ENCODE assay signal across 24 cellular contexts in the genomic region with DNA sequence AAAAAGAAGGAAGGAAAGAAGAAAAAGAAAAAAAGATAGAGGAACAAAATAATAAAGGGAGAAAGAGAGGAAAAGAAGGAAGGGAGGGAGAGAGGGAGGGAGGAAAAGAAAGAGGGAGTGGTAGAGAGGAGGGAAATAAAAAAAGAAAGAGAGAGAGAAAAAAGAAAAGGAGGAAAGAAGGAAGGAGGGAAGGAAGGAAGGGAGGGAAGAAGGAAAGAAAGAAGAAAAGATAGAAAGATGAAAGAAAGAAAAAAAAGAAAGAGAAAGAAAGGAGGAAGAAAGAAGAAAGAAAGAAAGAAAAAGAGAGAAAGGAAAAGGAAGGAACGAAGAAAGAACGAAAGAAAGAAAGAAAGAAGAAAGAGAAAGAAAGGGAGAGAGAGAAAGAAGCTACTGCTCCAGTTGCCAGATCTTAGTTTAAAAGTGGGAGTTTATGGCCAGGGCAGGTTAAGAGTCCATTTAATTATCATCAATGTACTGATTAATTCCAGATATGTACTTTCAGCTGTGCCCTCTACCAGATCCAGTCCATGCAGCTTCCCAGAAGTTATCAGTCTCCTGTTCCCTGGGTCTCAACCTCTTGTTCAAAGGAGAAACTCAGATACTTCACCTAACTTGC.
DNase-seq lines count a peak whose midpoint lies in the region; ATAC-seq, FAIRE-seq and TF ChIP-seq lines count a peak whose summit lies in the region.
"Had no signal": no experiment of that assay in that cellular context is flagged by ENCODE, and none has a peak within 500 bp of the region (broad histone marks: within the 10 kb centered on the region; RNA-seq: fewer than 3 reads in every experiment).

No MANE protein-coding gene starts in this region.

- peak overlapping the region; percentile 9 for H2BK5ac ChIP-seq in trophoblast cell (ENCODE audit: low read depth, low read length, poor library complexity)

- no TSS peak for BruUV-seq in Caco-2 (replicated peaks; lab: Mats Ljungman, UMichigan)

- H4K20me1 ChIP-seq in astrocyte (ENCODE audit: insufficient read depth, low read length): no peaks in the 10 kb centered on the region
- H4K20me1 ChIP-seq: BLaER1 had no signal

- H2AK5ac ChIP-seq in trophoblast cell (ENCODE audit: low read length): no peak overlapping the region

- H3K9me3 Mint-ChIP-seq in CD14-positive monocyte: peaks cover 0 to 5% (median 2%) of the 10 kb centered on the region in 7 donors
- H3K9me3 Mint-ChIP-seq in Caco-2 (ENCODE audit: unreplicated experiment): peaks cover 17% of the 10 kb centered on the region
- no peaks in the 10 kb centered on the region for H3K9me3 Mint-ChIP-seq in astrocyte (ENCODE audit: unreplicated experiment)
- H3K9me3 Mint-ChIP-seq in immature natural killer cell: peaks cover 3 to 34% (median 12%) of the 10 kb centered on the region in 6 donors
- H3K9me3 Mint-ChIP-seq: GM23338 had no signal

- H3K9ac ChIP-seq in astrocyte (ENCODE audit: low read length) (no peak overlapping the region), trophoblast cell (ENCODE audit: low read length) (no peak overlapping the region)
- H3K9ac ChIP-seq: BLaER1 had no signal

- H3K36me3 Mint-ChIP-seq in CD14-positive monocyte (no peaks in the 10 kb centered on the region), Caco-2 (ENCODE audit: insufficient read depth, unreplicated experiment) (peaks cover 4% of the 10 kb centered on the region), astrocyte (ENCODE audit: low read depth, unreplicated experiment) (no peaks in the 10 kb centered on the region), immature natural killer cell (peaks cover 0 to 3% (median 0%) of the 10 kb centered on the region in 3 donors)
- H3K36me3 Mint-ChIP-seq: CD8-positive, alpha-beta memory T cell had no signal

- H3K79me1 ChIP-seq in trophoblast cell (ENCODE audit: low read length): peaks cover 3% of the 10 kb centered on the region

- TF ChIP-seq CTCF in CD14-positive monocyte (IDR thresholded peaks at IDR 0.05): peak; percentile 12
- TF ChIP-seq CTCF in Caco-2 (IDR thresholded peaks at IDR 0.05; ENCODE audit: insufficient read depth in 1 of 2, low read depth in 1 of 2, low read length in 1 of 2, severe bottlenecking in 1 of 2, unreplicated experiment in 1 of 2): no peak
- TF ChIP-seq CTCF in astrocyte (IDR thresholded peaks at IDR 0.05; ENCODE audit: insufficient read depth, low read depth, low read length): no peak
- no peak for TF ChIP-seq CTCF in gastroesophageal sphincter (IDR thresholded peaks at IDR 0.05)

- H3K27ac ChIP-seq in astrocyte (ENCODE audit: low read depth, low read length): no peak overlapping the region
- no peak overlapping the region for H3K27ac ChIP-seq in trophoblast cell (ENCODE audit: low read depth, low read length)
- H3K27ac ChIP-seq in gastroesophageal sphincter: no peak overlapping the region
- H3K27ac ChIP-seq: BLaER1 had no signal

- no peak for FAIRE-seq in astrocyte (lab: Jason Lieb, UNC)
- FAIRE-seq: A204.1, D721Med, GM12892, GM18507, H54, HTR-8/SVneo had no signal

- TF ChIP-seq EP300 in gastroesophageal sphincter (IDR thresholded peaks at IDR 0.05): no peak

- no peak overlapping the region for H3K4me3 ChIP-seq in Caco-2 (ENCODE audit: low read depth, low read length)
- no peak overlapping the region for H3K4me3 ChIP-seq in astrocyte (ENCODE audit: insufficient read depth, low read depth, low read length)
- H3K4me3 ChIP-seq in trophoblast cell (ENCODE audit: low read depth, low read length): no peak overlapping the region
- H3K4me3 ChIP-seq in gastroesophageal sphincter: no peak overlapping the region
- H3K4me3 ChIP-seq: BLaER1, GM23338 had no signal

- WGBS in trophoblast cell (ENCODE audit: extremely low coverage, insufficient coverage, insufficient read length): no CpG with 5 or more reads among the region's 2 CpGs
- 17 to 82% methylated on average over 1 to 2 of the region's 2 CpGs for WGBS in gastroesophageal sphincter (ENCODE audit: low coverage in 1 of 2), 2 donors

- no peak overlapping the region for H3K14ac ChIP-seq in trophoblast cell (ENCODE audit: low read length)

- H3K79me2 ChIP-seq in astrocyte (ENCODE audit: insufficient read depth, low read length) (no peaks in the 10 kb centered on the region), trophoblast cell (ENCODE audit: control insufficient read depth, insufficient read depth, low read length, poor library complexity) (no peaks in the 10 kb centered on the region)

- no peak for ATAC-seq in gastroesophageal sphincter
- ATAC-seq: GM23338 had no signal

- peak overlapping the region; percentile 10 for H4K8ac ChIP-seq in trophoblast cell (ENCODE audit: low read depth, low read length)

- CTCF ChIA-PET in Caco-2 (lab: Charles Lee): no interaction called here

- intact Hi-C loops in CD14-positive monocyte (cut with micrococcal nuclease): no loop called here
- intact Hi-C loops in Caco-2 (cut with micrococcal nuclease; ENCODE audit: unreplicated experiment): loop anchor here (10.0 kb wide), 1 partner anchor 206 kb away; no protein-coding TSS in a partner anchor

- no peak overlapping the region for H4K12ac ChIP-seq in trophoblast cell (ENCODE audit: low read depth, low read length)

- H3K27me3 ChIP-seq in Caco-2 (replicated peaks; ENCODE audit: control insufficient read depth, insufficient read depth, low read length): no peaks in the 10 kb centered on the region
- H3K27me3 ChIP-seq in astrocyte (ENCODE audit: insufficient read depth, low read length): no peaks in the 10 kb centered on the region
- no peaks in the 10 kb centered on the region for H3K27me3 ChIP-seq in trophoblast cell (ENCODE audit: insufficient read depth, low read length)
- H3K27me3 ChIP-seq in gastroesophageal sphincter: no peaks in the 10 kb centered on the region
- H3K27me3 ChIP-seq: BLaER1 had no signal

- no peaks in the 10 kb centered on the region for H3K4me1 Mint-ChIP-seq in CD14-positive monocyte
- peaks cover 32% of the 10 kb centered on the region for H3K4me1 Mint-ChIP-seq in Caco-2 (ENCODE audit: low read depth, unreplicated experiment)
- peaks cover 8% of the 10 kb centered on the region for H3K4me1 Mint-ChIP-seq in astrocyte (ENCODE audit: low read depth, unreplicated experiment)
- H3K4me1 Mint-ChIP-seq in immature natural killer cell: no peaks in the 10 kb centered on the region
- H3K4me1 Mint-ChIP-seq: CD8-positive, alpha-beta memory T cell; GM23338 had no signal

- H2BK12ac ChIP-seq in trophoblast cell (ENCODE audit: low read length): peak overlapping the region; percentile 55

- H3K27me3 Mint-ChIP-seq in CD14-positive monocyte (ENCODE audit: low read depth in 3 of 3): peaks cover 0 to 3% (median 0%) of the 10 kb centered on the region in 3 donors
- no peaks in the 10 kb centered on the region for H3K27me3 Mint-ChIP-seq in Caco-2 (ENCODE audit: insufficient read depth, unreplicated experiment)
- no peaks in the 10 kb centered on the region for H3K27me3 Mint-ChIP-seq in astrocyte (ENCODE audit: low read depth, unreplicated experiment)
- no peaks in the 10 kb centered on the region for H3K27me3 Mint-ChIP-seq in immature natural killer cell (ENCODE audit: low read depth in 3 of 3)

- H3K4me1 ChIP-seq in Caco-2 (peaks cover 29% of the 10 kb centered on the region), astrocyte (ENCODE audit: insufficient read depth, low read length) (no peaks in the 10 kb centered on the region), trophoblast cell (ENCODE audit: control insufficient read depth in 1 of 2, insufficient read depth in 2 of 2, low read length in 2 of 2) (no peaks in the 10 kb centered on the region), gastroesophageal sphincter (no peaks in the 10 kb centered on the region)
- H3K4me1 ChIP-seq: BLaER1 had no signal

- peak overlapping the region; percentile 9 for H3K4ac ChIP-seq in trophoblast cell (ENCODE audit: low read depth, low read length)

- POLR2A ChIA-PET in Caco-2 (lab: Charles Lee): no interaction called here

- peak overlapping the region; percentile 53 for H2BK120ac ChIP-seq in trophoblast cell (ENCODE audit: insufficient read depth, low read length, poor library complexity)

- no peak overlapping the region for H3K18ac ChIP-seq in trophoblast cell (ENCODE audit: low read length)

- no peak overlapping the region for H3K4me2 ChIP-seq in astrocyte (ENCODE audit: low read length)
- no peak overlapping the region for H3K4me2 ChIP-seq in trophoblast cell (ENCODE audit: low read length)
- H3K4me2 ChIP-seq: BLaER1, GM23338 had no signal

- no peak for TF ChIP-seq POLR2A in gastroesophageal sphincter (IDR thresholded peaks at IDR 0.05)

- H3K4me3 Mint-ChIP-seq in CD14-positive monocyte (no peak overlapping the region), Caco-2 (ENCODE audit: unreplicated experiment) (no peak overlapping the region), astrocyte (ENCODE audit: unreplicated experiment) (no peak overlapping the region), immature natural killer cell (no peak overlapping the region)
- H3K4me3 Mint-ChIP-seq: CD8-positive, alpha-beta memory T cell; GM23338; HFFc6 had no signal

- DNase-seq in CD14-positive monocyte (ENCODE audit: low spot score) (no peak), Caco-2 (no peak), astrocyte (ENCODE audit: low read depth) (no peak), trophoblast cell (no peak), immature natural killer cell (no peak), NCI-H1436 (lab: John Stamatoyannopoulos, UW) (no peak)
- DNase-seq: ACHN; AML-193; CD8-positive, alpha-beta memory T cell; COR-L47; GDM1; HCEC 1CT; HFFc6; IMR-90; KBM-7 had no signal

- no peak overlapping the region for H3K23ac ChIP-seq in trophoblast cell (ENCODE audit: low read length)

- H3K27ac Mint-ChIP-seq in CD14-positive monocyte (no peak overlapping the region), Caco-2 (ENCODE audit: unreplicated experiment) (peak overlapping the region; percentile 11), astrocyte (ENCODE audit: unreplicated experiment) (peak overlapping the region; percentile 34), immature natural killer cell (no peak overlapping the region)
- H3K27ac Mint-ChIP-seq: GM23338, HFFc6 had no signal

- H3K9me3 ChIP-seq in Caco-2 (0 out of 2 replicates have a peak, but pooled peaks cover 3% of the 10 kb centered on the region), astrocyte (ENCODE audit: insufficient read depth, low read depth, low read length) (no peaks in the 10 kb centered on the region), trophoblast cell (ENCODE audit: insufficient read depth, low read depth, low read length) (no peaks in the 10 kb centered on the region), gastroesophageal sphincter (no peaks in the 10 kb centered on the region)
- H3K9me3 ChIP-seq: BLaER1 had no signal

- H3K36me3 ChIP-seq in Caco-2 (ENCODE audit: control insufficient read depth, insufficient read depth, low read length) (no peaks in the 10 kb centered on the region), astrocyte (ENCODE audit: insufficient read depth, low read length) (no peaks in the 10 kb centered on the region), trophoblast cell (ENCODE audit: control insufficient read depth in 1 of 2, insufficient read depth in 2 of 2, low read length in 2 of 2) (no peaks in the 10 kb centered on the region), gastroesophageal sphincter (no peaks in the 10 kb centered on the region)
- H3K36me3 ChIP-seq: BLaER1 had no signal

- no peak overlapping the region for H4K91ac ChIP-seq in trophoblast cell (ENCODE audit: low read depth, low read length)

- H2AFZ ChIP-seq in astrocyte (ENCODE audit: low read depth, low read length) (no peak overlapping the region), trophoblast cell (ENCODE audit: insufficient read depth, low read length, poor library complexity) (no peak overlapping the region)
- H2AFZ ChIP-seq: GM23338 had no signal

Comparison
In these comparisons a context has a peak if more than half of its experiments do, and no peak if none do; other contexts are left out.
1. H3K27ac Mint-ChIP-seq: peak in Caco-2 (single experiment) and astrocyte (single experiment); none in CD14-positive monocyte (0 of 7) and immature natural killer cell (0 of 6).